Comparison of ENCODE assay signal across 20 cellular contexts in genomic region chr10:110679633-110680472, GRCh38. TPM values are rescaled to one million over a fixed set of nuclear protein-coding genes. Genes with fewer than 3 reads are reported as not detected.
A peak's percentile ranks its signal among the peaks of the same experiment; 100 is the strongest.
DNase-seq lines count a peak whose midpoint lies in the region; ATAC-seq, FAIRE-seq and TF ChIP-seq lines count a peak whose summit lies in the region.
"Had no signal": no experiment of that assay in that cellular context is flagged by ENCODE, and none has a peak within 500 bp of the region (broad histone marks: within the 10 kb centered on the region; RNA-seq: fewer than 3 reads in every experiment).

No MANE protein-coding gene starts in this region.

- CTCF ChIA-PET in Panc1 (lab: Charles Lee): no interaction called here

- in situ Hi-C loops in Panc1 (cut with HindIII; ENCODE audit: low pct_unique_long_range_greater_than_20kb, low sequenced_read_pairs): no loop called here

- H3K36me3 Mint-ChIP-seq in activated naive CD8-positive, alpha-beta T cell treated with anti-CD3 and anti-CD28 coated beads for 36 hours: no peaks in the 10 kb centered on the region
- H3K36me3 Mint-ChIP-seq: stimulated activated effector memory CD8-positive, alpha-beta T cell treated with anti-CD3 and anti-CD28 coated beads, Interleukin-12 subunit alpha, Interleukin-12 subunit beta, amount 100 ng/mL, for 72 hours had no signal

- H3K4me1 Mint-ChIP-seq in activated naive CD8-positive, alpha-beta T cell treated with anti-CD3 and anti-CD28 coated beads for 36 hours: peaks cover 2% of the 10 kb centered on the region
- H3K4me1 Mint-ChIP-seq: activated CD4-positive, alpha-beta memory T cell treated with anti-CD3 and anti-CD28 coated beads, Interleukin-2, amount 10 ng/mL, durations not matched to agents 7 days and 5 days had no signal

- no TSS peak for BruUV-seq in Panc1 (replicated peaks; lab: Mats Ljungman, UMichigan)

- no peaks in the 10 kb centered on the region for H3K4me1 ChIP-seq in Panc1 (ENCODE audit: control insufficient read depth, insufficient read depth, low read length)
- H3K4me1 ChIP-seq in cardiac muscle cell (ENCODE audit: low read depth): peaks cover 46% of the 10 kb centered on the region
- H3K4me1 ChIP-seq in skeletal muscle satellite cell (ENCODE audit: control insufficient read depth, insufficient read depth, low read length): peaks cover 16% of the 10 kb centered on the region
- no peaks in the 10 kb centered on the region for H3K4me1 ChIP-seq in kidney (ENCODE audit: control insufficient read depth in 1 of 2, insufficient read depth in 1 of 2, low read depth in 1 of 2, low read length in 2 of 2)

- no peak overlapping the region for H3K9ac ChIP-seq in skeletal muscle satellite cell (ENCODE audit: low read depth, low read length)
- H3K9ac ChIP-seq in kidney (ENCODE audit: low read length in 2 of 2): no peak overlapping the region

- H3K36me3 ChIP-seq in Panc1 (ENCODE audit: control insufficient read depth, insufficient read depth, low read length) (no peaks in the 10 kb centered on the region), cardiac muscle cell (no peaks in the 10 kb centered on the region), skeletal muscle satellite cell (ENCODE audit: insufficient read depth, low read length) (no peaks in the 10 kb centered on the region), kidney (ENCODE audit: control insufficient read depth in 1 of 2, insufficient read depth in 2 of 2, low read length in 2 of 2) (no peaks in the 10 kb centered on the region)
- H3K36me3 ChIP-seq: tibial nerve had no signal

- H3K27ac Mint-ChIP-seq in activated naive CD8-positive, alpha-beta T cell treated with anti-CD3 and anti-CD28 coated beads for 36 hours: no peak overlapping the region
- H3K27ac Mint-ChIP-seq: activated CD4-positive, alpha-beta memory T cell treated with anti-CD3 and anti-CD28 coated beads, Interleukin-2, amount 10 ng/mL, durations not matched to agents 7 days and 5 days; stimulated activated effector memory CD8-positive, alpha-beta T cell treated with anti-CD3 and anti-CD28 coated beads, Interleukin-12 subunit alpha, Interleukin-12 subunit beta, amount 100 ng/mL, for 72 hours had no signal

- no peak for TF ChIP-seq CTCF in Panc1 (IDR thresholded peaks at IDR 0.05)
- TF ChIP-seq CTCF in cardiac muscle cell (IDR thresholded peaks at IDR 0.05; ENCODE audit: low read depth, low read length): no peak
- no peak for TF ChIP-seq CTCF in kidney (IDR thresholded peaks at IDR 0.05; ENCODE audit: borderline replicate concordance, extremely low read depth, insufficient read depth)

- H3K9me3 Mint-ChIP-seq in activated naive CD8-positive, alpha-beta T cell treated with anti-CD3 and anti-CD28 coated beads for 36 hours: no peaks in the 10 kb centered on the region
- H3K9me3 Mint-ChIP-seq: activated CD4-positive, alpha-beta memory T cell treated with anti-CD3 and anti-CD28 coated beads, Interleukin-2, amount 10 ng/mL, durations not matched to agents 7 days and 5 days; stimulated activated effector memory CD8-positive, alpha-beta T cell treated with anti-CD3 and anti-CD28 coated beads, Interleukin-12 subunit alpha, Interleukin-12 subunit beta, amount 100 ng/mL, for 72 hours had no signal

- 0 out of 2 replicates have a peak, but pooled peaks have one; percentile 43 for ATAC-seq in Panc1
- ATAC-seq: left lobe of liver had no signal

- POLR2A ChIA-PET in Panc1 (lab: Charles Lee): no interaction called here

- no peak overlapping the region for H3K4me3 ChIP-seq in Panc1 (ENCODE audit: low read depth in 2 of 2, low read length in 2 of 2)
- no peak overlapping the region for H3K4me3 ChIP-seq in cardiac muscle cell
- H3K4me3 ChIP-seq in skeletal muscle satellite cell (ENCODE audit: low read length): no peak overlapping the region
- no peak overlapping the region for H3K4me3 ChIP-seq in kidney (ENCODE audit: low read length in 2 of 2)
- H3K4me3 ChIP-seq: PC-9, tibial nerve had no signal

- peak overlapping the region; percentile 58 for H3K4me2 ChIP-seq in skeletal muscle satellite cell (ENCODE audit: low read length)
- H3K4me2 ChIP-seq: PC-9 had no signal

- H3K27me3 ChIP-seq in Panc1 (ENCODE audit: control insufficient read depth, insufficient read depth, low read length) (peaks cover 32% of the 10 kb centered on the region), cardiac muscle cell (no peaks in the 10 kb centered on the region), skeletal muscle satellite cell (ENCODE audit: control insufficient read depth, insufficient read depth, low read length) (peaks cover 6% of the 10 kb centered on the region)
- H3K27me3 ChIP-seq: tibial nerve had no signal

- H3K9me3 ChIP-seq in Panc1 (ENCODE audit: control insufficient read depth, insufficient read depth, low read depth, low read length) (no peaks in the 10 kb centered on the region), cardiac muscle cell (ENCODE audit: low read depth) (no peaks in the 10 kb centered on the region), skeletal muscle satellite cell (replicated peaks; ENCODE audit: low read length) (no peaks in the 10 kb centered on the region), kidney (ENCODE audit: control insufficient read depth in 1 of 2, low read length in 2 of 2) (no peaks in the 10 kb centered on the region)
- H3K9me3 ChIP-seq: tibial nerve had no signal

- FAIRE-seq in kidney (lab: Jason Lieb, UNC): no peak

- DNase-seq in NCI-H146 (lab: John Stamatoyannopoulos, UW): peak; percentile 15
- no peak for DNase-seq in NCI-H146 treated with DMSO at 0.1 percent for 48 hours (lab: John Stamatoyannopoulos, UW; ENCODE audit: unreplicated experiment)
- DNase-seq in Panc1 (ENCODE audit: low read depth, low spot score): no peak
- DNase-seq in cardiac muscle cell (ENCODE audit: low read depth in 1 of 2, low spot score in 1 of 2): no peak
- no peak for DNase-seq in NCI-H1105 treated with DMSO at 0.1 percent for 48 hours (lab: John Stamatoyannopoulos, UW)
- no peak for DNase-seq in kidney
- no peak for DNase-seq in activated naive CD8-positive, alpha-beta T cell treated with anti-CD3 and anti-CD28 coated beads for 36 hours
- DNase-seq: 8988T; activated CD4-positive, alpha-beta memory T cell treated with anti-CD3 and anti-CD28 coated beads, Interleukin-2, amount 10 ng/mL, durations not matched to agents 7 days and 5 days; activated T-cell treated with anti-CD3 and anti-CD28 coated beads, Interleukin-2, amount 50 U/mL, for 48 hours; central memory CD4-positive, alpha-beta T cell; NCI-H1105; PC-9; SW 1271 had no signal

- H3K27ac ChIP-seq in Panc1 (ENCODE audit: low read length): no peak overlapping the region
- peak overlapping the region; percentile 100 for H3K27ac ChIP-seq in cardiac muscle cell
- no peak overlapping the region for H3K27ac ChIP-seq in kidney (ENCODE audit: low read depth in 2 of 2, low read length in 2 of 2)
- H3K27ac ChIP-seq: PC-9, tibial nerve, VCaP had no signal

- H3K27me3 Mint-ChIP-seq in activated naive CD8-positive, alpha-beta T cell treated with anti-CD3 and anti-CD28 coated beads for 36 hours: peaks cover 18% of the 10 kb centered on the region

- intact Hi-C loops in Panc1 (cut with micrococcal nuclease; ENCODE audit: unreplicated experiment): loop anchor here (2.0 kb wide), 1 partner anchor 69 kb away; no protein-coding TSS in a partner anchor
- intact Hi-C loops in kidney (cut with DNase I): no loop called here

- no peak overlapping the region for H3K4me3 Mint-ChIP-seq in activated naive CD8-positive, alpha-beta T cell treated with anti-CD3 and anti-CD28 coated beads for 36 hours
- H3K4me3 Mint-ChIP-seq: activated CD4-positive, alpha-beta memory T cell treated with anti-CD3 and anti-CD28 coated beads, Interleukin-2, amount 10 ng/mL, durations not matched to agents 7 days and 5 days; stimulated activated effector memory CD8-positive, alpha-beta T cell treated with anti-CD3 and anti-CD28 coated beads, Interleukin-12 subunit alpha, Interleukin-12 subunit beta, amount 100 ng/mL, for 72 hours had no signal

RNA-seq across cellular contexts. Expression of gene RBM20, which starts 35.7 kb away (rescaled TPM):
- total RNA-seq in Panc1 (2021; ENCODE audit: unreplicated experiment) (0.10 TPM), cardiac muscle cell (23.0 and 28.5 TPM in 2 replicates), kidney (2.1 TPM)
- 0.40 TPM for polyA plus RNA-seq in Panc1 (2012; ENCODE audit: insufficient read length)
- polyA plus RNA-seq in cardiac muscle cell (12.7 and 19.2 TPM in 2 replicates), kidney (ENCODE audit: insufficient read depth, low read depth, low replicate concordance) (0.88 TPM)
- under 0.01 and 0.44 TPM in 2 replicates for total RNA-seq in skeletal muscle satellite cell (2012; rRNA removed)
- total RNA-seq in activated naive CD8-positive, alpha-beta T cell treated with anti-CD3 and anti-CD28 coated beads for 36 hours: under 1 TPM; 0.42 to 0.45 TPM
- total RNA-seq: osteoblast had no signal
